ENCODE assay signal across 8 cellular contexts in the genomic region with DNA sequence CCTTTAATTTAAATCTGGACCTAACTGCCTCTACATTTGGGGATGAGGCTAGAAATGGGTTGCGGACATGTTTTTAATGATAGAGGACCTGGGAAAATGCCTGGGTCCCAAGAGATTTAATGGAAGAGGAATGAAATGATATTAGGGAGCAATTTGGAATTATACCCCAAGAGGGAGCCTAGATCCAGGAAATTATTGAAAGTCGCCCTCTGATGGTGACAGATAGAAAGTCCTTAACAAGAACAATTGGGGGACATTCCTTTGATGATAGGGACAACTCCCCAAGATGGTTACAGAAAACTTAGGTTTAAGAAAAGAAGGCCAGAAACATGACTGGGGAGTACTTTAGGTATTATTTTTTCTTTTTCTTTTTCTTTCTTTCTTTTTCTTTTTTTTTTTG. TPM values are rescaled to one million over a fixed set of nuclear protein-coding genes. Genes with fewer than 3 reads are reported as not detected.
DNase-seq lines count a peak whose midpoint lies in the region; ATAC-seq and TF ChIP-seq lines count a peak whose summit lies in the region.

No MANE protein-coding gene starts in this region.

- H3K4me1 Mint-ChIP-seq in HFFc6 (ENCODE audit: low read depth) (no peaks in the 10 kb centered on the region), mesothelial cell of epicardium (no peaks in the 10 kb centered on the region)
- no peaks in the 10 kb centered on the region for H3K4me1 Mint-ChIP-seq in CD4-positive, alpha-beta memory T cell

- DNase-seq in Ammon's horn (ENCODE audit: low spot score) (peak; percentile 12), HFFc6 (peak; percentile 58), SK-N-MC (ENCODE audit: low read depth, low spot score) (peak; percentile 24), iPS-NIHi7 (ENCODE audit: extremely low spot score) (peak; percentile 58), mesothelial cell of epicardium (ENCODE audit: low spot score in 2 of 2, unreplicated experiment in 2 of 2) (no peak), dedifferentiated amniotic fluid mesenchymal stem cell (ENCODE audit: extremely low spot score) (no peak)
- DNase-seq in CD4-positive, alpha-beta memory T cell: no peak

- no peak overlapping the region for H3K27ac ChIP-seq in SK-N-MC
- H3K27ac ChIP-seq in CD4-positive, alpha-beta memory T cell (ENCODE audit: low read depth, low read length): no peak overlapping the region

- POLR2A ChIA-PET in CD4-positive, alpha-beta memory T cell (lab: Charles Lee; ENCODE audit: partially characterized antibody): no interaction called here

- intact Hi-C loops in CD4-positive, alpha-beta memory T cell (cut with micrococcal nuclease): no loop called here

- H3K9me3 ChIP-seq in SK-N-MC (ENCODE audit: low read depth, low read length): no peaks in the 10 kb centered on the region
- H3K9me3 ChIP-seq in CD4-positive, alpha-beta memory T cell (ENCODE audit: control insufficient read depth in 1 of 2, low read length in 2 of 2): no peaks in the 10 kb centered on the region

- ATAC-seq in HG02870 (IDR thresholded peaks at IDR 0.05; ENCODE audit: unreplicated experiment): no peak

- no peak overlapping the region for H3K9ac ChIP-seq in SK-N-MC (ENCODE audit: insufficient read length)

- CTCF ChIA-PET in CD4-positive, alpha-beta memory T cell (lab: Charles Lee; ENCODE audit: partially characterized antibody): no interaction called here

- no peaks in the 10 kb centered on the region for H3K27me3 ChIP-seq in CD4-positive, alpha-beta memory T cell (ENCODE audit: insufficient read depth, low read length)

- H3K36me3 ChIP-seq in SK-N-MC (ENCODE audit: insufficient read depth, low read length): no peaks in the 10 kb centered on the region
- H3K36me3 ChIP-seq in CD4-positive, alpha-beta memory T cell (ENCODE audit: insufficient read depth, low read length): no peaks in the 10 kb centered on the region

- TF ChIP-seq CTCF in HFFc6 (IDR thresholded peaks at IDR 0.05) (peak; percentile 82), mesothelial cell of epicardium (IDR thresholded peaks at IDR 0.05; ENCODE audit: unreplicated experiment) (no peak)

- H3K27ac Mint-ChIP-seq in HFFc6: no peak overlapping the region
- no peak overlapping the region for H3K27ac Mint-ChIP-seq in mesothelial cell of epicardium
- no peak overlapping the region for H3K27ac Mint-ChIP-seq in CD4-positive, alpha-beta memory T cell

- no peaks in the 10 kb centered on the region for H3K4me1 ChIP-seq in CD4-positive, alpha-beta memory T cell (ENCODE audit: insufficient read depth, low read length)

- no peaks in the 10 kb centered on the region for H3K36me3 Mint-ChIP-seq in HFFc6 (ENCODE audit: low read depth)
- H3K36me3 Mint-ChIP-seq in mesothelial cell of epicardium: no peaks in the 10 kb centered on the region
- H3K36me3 Mint-ChIP-seq in CD4-positive, alpha-beta memory T cell: no peaks in the 10 kb centered on the region

- H3K4me3 Mint-ChIP-seq in HFFc6: no peak overlapping the region
- H3K4me3 Mint-ChIP-seq in mesothelial cell of epicardium: no peak overlapping the region
- H3K4me3 Mint-ChIP-seq in CD4-positive, alpha-beta memory T cell: no peak overlapping the region

- H3K27me3 Mint-ChIP-seq in HFFc6 (ENCODE audit: insufficient read depth): peaks cover 7% of the 10 kb centered on the region
- H3K27me3 Mint-ChIP-seq in mesothelial cell of epicardium (ENCODE audit: low read depth): peaks cover 18% of the 10 kb centered on the region
- H3K27me3 Mint-ChIP-seq in CD4-positive, alpha-beta memory T cell: peaks cover 4 to 8% of the 10 kb centered on the region in 2 donors

- no peak overlapping the region for H3K4me3 ChIP-seq in SK-N-MC
- H3K4me3 ChIP-seq in CD4-positive, alpha-beta memory T cell (ENCODE audit: low read length in 2 of 2): no peak overlapping the region

- no peaks in the 10 kb centered on the region for H3K9me3 Mint-ChIP-seq in HFFc6
- no peaks in the 10 kb centered on the region for H3K9me3 Mint-ChIP-seq in mesothelial cell of epicardium
- peaks cover 0 to 18% (median 12%) of the 10 kb centered on the region in 8 donors for H3K9me3 Mint-ChIP-seq in CD4-positive, alpha-beta memory T cell

RNA-seq across cellular contexts. Expression of gene TSGA13, which starts 9.5 kb away (rescaled TPM):
- total RNA-seq in HFFc6 (2021; fragmentation: NEBNext Ultra II Directional; extraction: Animal tissue kit (Norgen Biotek cat#: 25700)): not detected
- total RNA-seq in mesothelial cell of epicardium: not detected in 3 replicates
- not detected for total RNA-seq in CD4-positive, alpha-beta memory T cell
- polyA plus RNA-seq in CD4-positive, alpha-beta memory T cell: not detected

RNA-seq across cellular contexts. Expression of gene COPG2, which starts 27.3 kb away (rescaled TPM):
- total RNA-seq in HFFc6 (2021; fragmentation: NEBNext Ultra II Directional; extraction: Animal tissue kit (Norgen Biotek cat#: 25700)): 10 to 100 TPM; 20.2 to 25.4 (median 23.9) TPM
- 54.1 to 56.4 TPM (median 55.0 TPM) in 3 replicates for total RNA-seq in mesothelial cell of epicardium
- 1 to 10 TPM; 7.6 to 8.2 TPM for total RNA-seq in CD4-positive, alpha-beta memory T cell
- 1 to 10 TPM in 1 of 2 donors, under 1 TPM in 1; 0.92 to 2.2 TPM for polyA plus RNA-seq in CD4-positive, alpha-beta memory T cell

RNA-seq across cellular contexts. Expression of gene KLF14, which starts 38.2 kb away (rescaled TPM):
- total RNA-seq in HFFc6 (2021; fragmentation: NEBNext Ultra II Directional; extraction: Animal tissue kit (Norgen Biotek cat#: 25700)): not detected
- 0.87 to 1.0 TPM (median 1.0 TPM) in 3 replicates for total RNA-seq in mesothelial cell of epicardium
- not detected for total RNA-seq in CD4-positive, alpha-beta memory T cell
- polyA plus RNA-seq in CD4-positive, alpha-beta memory T cell: not detected

Comparison
In these comparisons a context has a peak if more than half of its experiments do, and no peak if none do; other contexts are left out.
1. DNase-seq: peak in Ammon's horn (single experiment), HFFc6 (single experiment), SK-N-MC (single experiment) and iPS-NIHi7 (single experiment); none in mesothelial cell of epicardium (0 of 2), CD4-positive, alpha-beta memory T cell (0 of 5) and dedifferentiated amniotic fluid mesenchymal stem cell (single experiment).